11 cellular contexts compared by ENCODE assay signal in genomic region chr12:6708968-6709394, GRCh38. TPM values are rescaled to one million over a fixed set of nuclear protein-coding genes. Genes with fewer than 3 reads are reported as not detected.
A peak's percentile ranks its signal among the peaks of the same experiment; 100 is the strongest.
DNase-seq lines count a peak whose midpoint lies in the region; ATAC-seq lines count a peak whose summit lies in the region.
"Had no signal": no experiment of that assay in that cellular context is flagged by ENCODE, and none has a peak within 500 bp of the region (broad histone marks: within the 10 kb centered on the region; RNA-seq: fewer than 3 reads in every experiment).

No MANE protein-coding gene starts in this region.

- CTCF ChIA-PET in activated naive CD4-positive, alpha-beta T cell treated with anti-CD3 and anti-CD28 coated beads, Interleukin-2, amount 10 ng/mL, durations not matched to agents 7 days and 5 days (lab: Charles Lee): no interaction called here
- CTCF ChIA-PET in activated CD8-positive, alpha-beta memory T cell treated with anti-CD3 and anti-CD28 coated beads, Interleukin-2, amount 10 ng/mL, durations not matched to agents 7 days and 5 days (lab: Charles Lee): interaction anchor here (0.8 to 1.7 kb wide), 3 partner anchors 15 to 126 kb away, joined by 3 to 8 read pairs (median 3); partner anchors contain the start of gene COPS7A

- H3K27ac Mint-ChIP-seq in activated naive CD4-positive, alpha-beta T cell treated with anti-CD3 and anti-CD28 coated beads, Interleukin-2, amount 10 ng/mL, durations not matched to agents 7 days and 5 days: peak overlapping the region; percentile 12
- peak overlapping the region; percentile 32 for H3K27ac Mint-ChIP-seq in activated CD8-positive, alpha-beta memory T cell treated with anti-CD3 and anti-CD28 coated beads, Interleukin-2, amount 10 ng/mL, durations not matched to agents 7 days and 5 days
- H3K27ac Mint-ChIP-seq in stimulated activated effector memory CD8-positive, alpha-beta T cell treated with anti-CD3 and anti-CD28 coated beads, Interleukin-12 subunit alpha, Interleukin-12 subunit beta, amount 100 ng/mL, for 72 hours: peak overlapping the region; percentile 67

- peak; percentile 49 for ATAC-seq in activated CD8-positive, alpha-beta memory T cell treated with anti-CD3 and anti-CD28 coated beads, Interleukin-2, amount 10 ng/mL, durations not matched to agents 7 days and 5 days
- ATAC-seq in stimulated activated effector memory CD8-positive, alpha-beta T cell treated with anti-CD3 and anti-CD28 coated beads, Interleukin-12 subunit alpha, Interleukin-12 subunit beta, amount 100 ng/mL, for 72 hours: peak; percentile 42
- ATAC-seq in HG02610 (IDR thresholded peaks at IDR 0.05; ENCODE audit: unreplicated experiment): no peak
- ATAC-seq: heart right ventricle had no signal

- H3K9me3 Mint-ChIP-seq in activated naive CD4-positive, alpha-beta T cell treated with anti-CD3 and anti-CD28 coated beads, Interleukin-2, amount 10 ng/mL, durations not matched to agents 7 days and 5 days: peaks cover 3% of the 10 kb centered on the region
- no peaks in the 10 kb centered on the region for H3K9me3 Mint-ChIP-seq in activated CD8-positive, alpha-beta memory T cell treated with anti-CD3 and anti-CD28 coated beads, Interleukin-2, amount 10 ng/mL, durations not matched to agents 7 days and 5 days (ENCODE audit: low read depth)
- H3K9me3 Mint-ChIP-seq in stimulated activated effector memory CD8-positive, alpha-beta T cell treated with anti-CD3 and anti-CD28 coated beads, Interleukin-12 subunit alpha, Interleukin-12 subunit beta, amount 100 ng/mL, for 72 hours: no peaks in the 10 kb centered on the region

- peaks cover 8% of the 10 kb centered on the region for H3K4me1 Mint-ChIP-seq in activated naive CD4-positive, alpha-beta T cell treated with anti-CD3 and anti-CD28 coated beads, Interleukin-2, amount 10 ng/mL, durations not matched to agents 7 days and 5 days
- peaks cover 9% of the 10 kb centered on the region for H3K4me1 Mint-ChIP-seq in activated CD8-positive, alpha-beta memory T cell treated with anti-CD3 and anti-CD28 coated beads, Interleukin-2, amount 10 ng/mL, durations not matched to agents 7 days and 5 days
- peaks cover 8% of the 10 kb centered on the region for H3K4me1 Mint-ChIP-seq in stimulated activated effector memory CD8-positive, alpha-beta T cell treated with anti-CD3 and anti-CD28 coated beads, Interleukin-12 subunit alpha, Interleukin-12 subunit beta, amount 100 ng/mL, for 72 hours

- H3K36me3 Mint-ChIP-seq in activated naive CD4-positive, alpha-beta T cell treated with anti-CD3 and anti-CD28 coated beads, Interleukin-2, amount 10 ng/mL, durations not matched to agents 7 days and 5 days: no peaks in the 10 kb centered on the region
- H3K36me3 Mint-ChIP-seq in activated CD8-positive, alpha-beta memory T cell treated with anti-CD3 and anti-CD28 coated beads, Interleukin-2, amount 10 ng/mL, durations not matched to agents 7 days and 5 days: no peaks in the 10 kb centered on the region
- no peaks in the 10 kb centered on the region for H3K36me3 Mint-ChIP-seq in stimulated activated effector memory CD8-positive, alpha-beta T cell treated with anti-CD3 and anti-CD28 coated beads, Interleukin-12 subunit alpha, Interleukin-12 subunit beta, amount 100 ng/mL, for 72 hours

- H3K27me3 Mint-ChIP-seq in activated naive CD4-positive, alpha-beta T cell treated with anti-CD3 and anti-CD28 coated beads, Interleukin-2, amount 10 ng/mL, durations not matched to agents 7 days and 5 days: peaks cover 43% of the 10 kb centered on the region
- H3K27me3 Mint-ChIP-seq in activated CD8-positive, alpha-beta memory T cell treated with anti-CD3 and anti-CD28 coated beads, Interleukin-2, amount 10 ng/mL, durations not matched to agents 7 days and 5 days: peaks cover 13% of the 10 kb centered on the region

- H3K4me3 Mint-ChIP-seq in activated naive CD4-positive, alpha-beta T cell treated with anti-CD3 and anti-CD28 coated beads, Interleukin-2, amount 10 ng/mL, durations not matched to agents 7 days and 5 days: peak overlapping the region; percentile 19
- peak overlapping the region; percentile 33 for H3K4me3 Mint-ChIP-seq in activated CD8-positive, alpha-beta memory T cell treated with anti-CD3 and anti-CD28 coated beads, Interleukin-2, amount 10 ng/mL, durations not matched to agents 7 days and 5 days
- peak overlapping the region; percentile 59 for H3K4me3 Mint-ChIP-seq in stimulated activated effector memory CD8-positive, alpha-beta T cell treated with anti-CD3 and anti-CD28 coated beads, Interleukin-12 subunit alpha, Interleukin-12 subunit beta, amount 100 ng/mL, for 72 hours

- peak; percentile 37 for DNase-seq in activated naive CD4-positive, alpha-beta T cell treated with anti-CD3 and anti-CD28 coated beads, Interleukin-2, amount 10 ng/mL, durations not matched to agents 7 days and 5 days
- no peak for DNase-seq in activated naive CD4-positive, alpha-beta T cell treated with anti-CD3 and anti-CD28 coated beads, Interleukin-2, amount 50 U/mL, for 16 hours
- peak; percentile 53 for DNase-seq in activated CD8-positive, alpha-beta memory T cell treated with anti-CD3 and anti-CD28 coated beads, Interleukin-2, amount 10 ng/mL, durations not matched to agents 7 days and 5 days
- DNase-seq in stimulated activated effector memory CD8-positive, alpha-beta T cell treated with anti-CD3 and anti-CD28 coated beads, Interleukin-12 subunit alpha, Interleukin-12 subunit beta, amount 100 ng/mL, for 72 hours (ENCODE audit: low spot score in 2 of 2): peak in 1 of 2 donors; percentile 68
- no peak for DNase-seq in SHP77 treated with DMSO at 0.1 percent for 48 hours (lab: John Stamatoyannopoulos, UW)
- DNase-seq: heart right ventricle, IMR-90, left ventricle myocardium inferior, NCI-H2029 treated with DMSO at 0.1 percent for 48 hours had no signal

RNA-seq across cellular contexts. Expression of gene PIANP, which starts 8.4 kb away (rescaled TPM):
- total RNA-seq in activated CD8-positive, alpha-beta memory T cell treated with anti-CD3 and anti-CD28 coated beads, Interleukin-2, amount 10 ng/mL, durations not matched to agents 7 days and 5 days: not detected
- total RNA-seq: smooth muscle cell had no signal

RNA-seq across cellular contexts. Expression of gene COPS7A, which starts 14.9 kb away (rescaled TPM):
- 10 to 100 TPM; 28.2 to 30.0 TPM for total RNA-seq in activated CD8-positive, alpha-beta memory T cell treated with anti-CD3 and anti-CD28 coated beads, Interleukin-2, amount 10 ng/mL, durations not matched to agents 7 days and 5 days

RNA-seq across cellular contexts. Expression of gene ZNF384, which starts 19.8 kb away (rescaled TPM):
- 10 to 100 TPM; 76.3 to 76.4 TPM for total RNA-seq in activated CD8-positive, alpha-beta memory T cell treated with anti-CD3 and anti-CD28 coated beads, Interleukin-2, amount 10 ng/mL, durations not matched to agents 7 days and 5 days

RNA-seq across cellular contexts. Expression of gene MLF2, which starts 44.0 kb away (rescaled TPM):
- 100 to 1,000 TPM; 102 to 113 TPM for total RNA-seq in activated CD8-positive, alpha-beta memory T cell treated with anti-CD3 and anti-CD28 coated beads, Interleukin-2, amount 10 ng/mL, durations not matched to agents 7 days and 5 days

RNA-seq across cellular contexts. Expression of gene ING4, which starts 46.1 kb away (rescaled TPM):
- total RNA-seq in activated CD8-positive, alpha-beta memory T cell treated with anti-CD3 and anti-CD28 coated beads, Interleukin-2, amount 10 ng/mL, durations not matched to agents 7 days and 5 days: 10 to 100 TPM; 26.0 to 26.3 TPM

Comparison
In these comparisons a context has a peak if more than half of its experiments do, and no peak if none do; other contexts are left out.
1. DNase-seq: peak in activated naive CD4-positive, alpha-beta T cell treated with anti-CD3 and anti-CD28 coated beads, Interleukin-2, amount 10 ng/mL, durations not matched to agents 7 days and 5 days (single experiment) and activated CD8-positive, alpha-beta memory T cell treated with anti-CD3 and anti-CD28 coated beads, Interleukin-2, amount 10 ng/mL, durations not matched to agents 7 days and 5 days (single experiment); none in activated naive CD4-positive, alpha-beta T cell treated with anti-CD3 and anti-CD28 coated beads, Interleukin-2, amount 50 U/mL, for 16 hours (single experiment) and SHP77 treated with DMSO at 0.1 percent for 48 hours (single experiment).
2. H3K27ac Mint-ChIP-seq: peak in every context shown above with its lines; median percentile 67 in stimulated activated effector memory CD8-positive, alpha-beta T cell treated with anti-CD3 and anti-CD28 coated beads, Interleukin-12 subunit alpha, Interleukin-12 subunit beta, amount 100 ng/mL, for 72 hours; 32 in activated CD8-positive, alpha-beta memory T cell treated with anti-CD3 and anti-CD28 coated beads, Interleukin-2, amount 10 ng/mL, durations not matched to agents 7 days and 5 days; 12 in activated naive CD4-positive, alpha-beta T cell treated with anti-CD3 and anti-CD28 coated beads, Interleukin-2, amount 10 ng/mL, durations not matched to agents 7 days and 5 days.
3. Peak in every context shown above with its lines, with median percentiles within 50 percentile points of each other: H3K4me3 Mint-ChIP-seq.